In the genomic region with DNA sequence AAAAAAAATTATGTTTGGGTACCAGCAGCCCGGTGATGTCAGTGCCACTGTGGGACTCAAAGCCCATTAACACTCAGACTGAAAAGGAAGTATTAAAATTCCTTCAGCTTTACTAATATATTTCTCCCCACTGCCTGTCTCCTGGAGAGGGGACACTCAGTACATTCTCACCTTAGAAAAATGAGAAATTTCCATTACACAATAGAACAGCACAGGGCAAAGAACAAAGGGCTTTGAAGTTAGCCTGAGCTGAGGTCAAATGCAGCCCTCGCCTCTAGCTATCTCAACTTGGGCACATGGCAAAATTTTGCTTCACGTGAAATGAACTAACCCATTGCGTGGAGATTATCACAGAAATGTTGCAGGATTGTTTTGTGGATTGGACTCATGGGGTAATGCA, we compare ENCODE assay signal across 13 cellular contexts.
DNase-seq lines count a peak whose midpoint lies in the region; ATAC-seq and TF ChIP-seq lines count a peak whose summit lies in the region.
"Had no signal": no experiment of that assay in that cellular context is flagged by ENCODE, and none has a peak within 500 bp of the region (broad histone marks: within the 10 kb centered on the region; RNA-seq: fewer than 3 reads in every experiment).

No MANE protein-coding gene starts in this region.

- peak; percentile 43 to 50 for ATAC-seq in gastrocnemius medialis
- no peak for ATAC-seq in HG03460 (IDR thresholded peaks at IDR 0.05; ENCODE audit: unreplicated experiment)
- no peak for ATAC-seq in left lobe of liver
- ATAC-seq: naive thymus-derived CD4-positive, alpha-beta T cell had no signal

- no peaks in the 10 kb centered on the region for H3K27me3 ChIP-seq in gastrocnemius medialis

- H3K27ac ChIP-seq in gastrocnemius medialis, result peak overlapping the region; percentile 57 to 85 (median 76)

- intact Hi-C loops in gastrocnemius medialis (cut with DNase I; ENCODE audit: low total_unique reads), result loop anchor here (2.0 kb wide), 1 partner anchor 38 kb away; no protein-coding TSS in a partner anchor

- no peaks in the 10 kb centered on the region for H3K9me3 ChIP-seq in gastrocnemius medialis

- no peak for TF ChIP-seq CTCF in gastrocnemius medialis (IDR thresholded peaks at IDR 0.05 in 4 of 5, conservative IDR thresholded peaks at IDR 0.05 in 1 of 5)

- no peak overlapping the region for H3K4me3 ChIP-seq in gastrocnemius medialis

- no peak for TF ChIP-seq POLR2A in gastrocnemius medialis (IDR thresholded peaks at IDR 0.05)

- peaks cover 44 to 58% of the 10 kb centered on the region in 2 donors for H3K4me1 ChIP-seq in gastrocnemius medialis

- DNase-seq in GM04503 (ENCODE audit: low read depth) (peak; percentile 65), amniotic epithelial cell (ENCODE audit: low read depth) (peak; percentile 65), glomerular endothelial cell (ENCODE audit: extremely low read depth, low read depth, low spot score) (peak; percentile 82), gastrocnemius medialis (no peak), NCI-H510A treated with DMSO at 0.1 percent for 48 hours (lab: John Stamatoyannopoulos, UW) (no peak), NCI-H1048 (lab: John Stamatoyannopoulos, UW) (no peak), left lobe of liver (ENCODE audit: low spot score) (no peak)
- DNase-seq: activated CD4-positive, alpha-beta T cell treated with anti-CD3 and anti-CD28 coated beads, Interleukin-2, amount 50 U/mL, for 48 hours; activated naive CD4-positive, alpha-beta T cell treated with Interleukin-2 at 50 U/mL for 16 hours; naive thymus-derived CD4-positive, alpha-beta T cell; NCI-H1105; T-helper 1 cell had no signal

- in situ Hi-C loops in gastrocnemius medialis (cut with MboI; ENCODE audit: low sequenced_read_pairs in 4 of 4), result no loop called here

- H3K36me3 ChIP-seq in gastrocnemius medialis, result no peaks in the 10 kb centered on the region

Comparison
In these comparisons a context has a peak if more than half of its experiments do, and no peak if none do; other contexts are left out.
1. DNase-seq: peak in GM04503 (single experiment), amniotic epithelial cell (single experiment) and glomerular endothelial cell (single experiment); none in gastrocnemius medialis (0 of 2), NCI-H510A treated with DMSO at 0.1 percent for 48 hours (single experiment), NCI-H1048 (single experiment) and left lobe of liver (single experiment).
2. ATAC-seq: peak in gastrocnemius medialis (2 of 2); none in HG03460 (single experiment) and left lobe of liver (single experiment).